Comparison of ENCODE assay signal across 1 cellular context in genomic region chr5:27479859-27480258, GRCh38.
TF ChIP-seq lines count a peak whose summit lies in the region.

No MANE protein-coding gene starts in this region.

TF ChIP-seq in HepG2, 621 proteins besides CTCF, POLR2A, EP300 and RAD21 (continued from another document):
- TF ChIP-seq IKZF4 (CRISPR knock-in tag; IDR thresholded peaks at IDR 0.05; ENCODE audit: borderline replicate concordance, low read depth, not compliant biosample characterization) (no peak), CREB3 (CRISPR knock-in tag; IDR thresholded peaks at IDR 0.05) (no peak), ATF5 (CRISPR knock-in tag; IDR thresholded peaks at IDR 0.05; ENCODE audit: low read depth) (no peak), ZNF362 (CRISPR knock-in tag; IDR thresholded peaks at IDR 0.05; ENCODE audit: borderline replicate concordance) (no peak), SMYD3 (CRISPR knock-in tag; IDR thresholded peaks at IDR 0.05) (no peak), KAT8 (CRISPR knock-in tag; IDR thresholded peaks at IDR 0.05) (no peak), ZNF549 (CRISPR knock-in tag; IDR thresholded peaks at IDR 0.05) (no peak), RFX3 (CRISPR knock-in tag; IDR thresholded peaks at IDR 0.05) (no peak), NRL (CRISPR knock-in tag; IDR thresholded peaks at IDR 0.05; ENCODE audit: borderline replicate concordance) (no peak), SCMH1 (CRISPR knock-in tag; IDR thresholded peaks at IDR 0.05; ENCODE audit: borderline replicate concordance) (no peak)
